Comparison of ENCODE assay signal across 7 cellular contexts in the genomic region with DNA sequence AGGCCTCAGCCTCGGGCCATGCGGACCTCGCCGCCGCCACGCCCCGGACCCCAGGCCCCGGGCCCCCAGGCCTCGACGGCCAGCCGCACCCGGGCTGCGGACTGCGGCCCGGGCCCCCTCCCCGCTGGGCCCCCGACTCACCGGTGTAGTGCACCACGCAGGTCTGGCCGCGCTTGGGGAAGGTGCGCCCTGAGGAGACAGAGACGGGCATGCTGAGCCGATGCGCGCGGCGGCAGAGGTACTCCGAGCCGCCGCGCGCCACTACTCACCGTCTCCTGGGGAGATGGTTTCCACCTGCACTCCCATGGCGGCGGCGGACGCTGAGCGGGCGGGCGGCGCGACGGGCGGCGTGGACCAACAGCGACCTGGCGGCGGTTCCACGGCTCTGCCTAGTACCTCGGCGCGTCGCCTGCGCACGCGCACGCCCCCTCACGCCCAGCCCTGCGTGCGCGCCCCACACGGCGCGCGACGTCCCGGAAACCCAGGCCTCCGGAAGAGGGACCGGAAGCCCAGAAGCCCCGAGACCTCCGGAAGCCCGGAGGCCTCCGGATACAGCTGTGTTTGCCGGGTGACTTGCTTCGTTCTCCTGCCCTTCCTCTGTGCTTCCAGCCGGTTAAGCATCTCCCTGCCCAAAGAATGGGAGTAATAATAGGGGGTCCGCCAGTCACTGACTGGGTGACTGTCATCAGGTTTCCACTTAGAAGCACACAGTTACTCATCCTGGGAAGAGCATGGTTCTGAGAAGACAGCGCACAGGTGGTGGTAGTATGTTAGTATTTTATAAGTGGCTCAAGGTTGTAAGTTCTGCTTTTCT. TPM values are rescaled to one million over a fixed set of nuclear protein-coding genes. Genes with fewer than 3 reads are reported as not detected.
DNase-seq lines count a peak whose midpoint lies in the region; ATAC-seq lines count a peak whose summit lies in the region.

A gene (minus strand): TSS at position 362 of the 814 bp plus-strand sequence. CDS start 56 bp downstream, at position 306.

- DNase-seq in NCI-H2081 treated with DMSO at 0.1 percent for 48 hours (lab: John Stamatoyannopoulos, UW) (peak; percentile 62), T1000 (lab: John Stamatoyannopoulos, UW) (peak; percentile 44), astrocyte of the hippocampus (ENCODE audit: low read depth, low spot score) (peak; percentile 97), hypothalamus (lab: John Stamatoyannopoulos, UW) (peak; percentile 22 to 92 (median 77)), sciatic nerve (ENCODE audit: low spot score) (peak; percentile 93)

- intact Hi-C loops in sciatic nerve (cut with DNase I) = loop anchor here (5.0 kb wide), 1 partner anchor 66 kb away; a partner anchor contains a TSS

- ATAC-seq in GM18519 (IDR thresholded peaks at IDR 0.05; ENCODE audit: low FRiP score, unreplicated experiment) (peak; percentile 71), HG03045 (IDR thresholded peaks at IDR 0.05; ENCODE audit: unreplicated experiment) (peak; percentile 92), sciatic nerve (peak; percentile 97)

RNA-seq across cellular contexts. Expression of the gene that starts here (rescaled TPM):
- total RNA-seq in sciatic nerve = 242 TPM

Comparison
In these comparisons a context has a peak if more than half of its experiments do, and no peak if none do; other contexts are left out.
1. Peak in every context shown above with its lines: DNase-seq and ATAC-seq.
2. DNase-seq: peak in every context shown above with its lines; median percentile 97 in astrocyte of the hippocampus; 93 in sciatic nerve; 77 in hypothalamus; 62 in NCI-H2081 treated with DMSO at 0.1 percent for 48 hours; 44 in T1000.